In the genomic region with DNA sequence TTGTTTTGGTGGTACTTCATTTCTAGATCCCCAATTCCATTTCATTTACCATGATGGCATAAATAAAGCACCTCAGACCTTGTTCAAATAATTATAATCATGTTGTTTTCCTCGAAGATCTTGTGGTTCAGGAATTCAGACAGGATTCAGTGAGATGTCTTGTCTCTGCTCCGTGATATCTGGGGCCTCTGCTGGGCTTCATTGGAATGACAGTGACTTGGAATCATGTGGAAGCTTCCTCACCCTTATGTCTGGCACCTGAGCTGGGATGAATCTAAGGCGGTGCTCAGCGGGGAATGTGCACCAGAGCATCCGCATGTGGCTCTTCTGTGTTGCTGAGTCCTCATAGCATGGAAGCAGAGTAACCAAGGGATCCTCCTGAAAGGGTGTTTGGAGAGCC, we compare ENCODE assay signal across 20 cellular contexts.
A peak's percentile ranks its signal among the peaks of the same experiment; 100 is the strongest.
DNase-seq lines count a peak whose midpoint lies in the region; FAIRE-seq and TF ChIP-seq lines count a peak whose summit lies in the region.
"Had no signal": no experiment of that assay in that cellular context is flagged by ENCODE, and none has a peak within 500 bp of the region (broad histone marks: within the 10 kb centered on the region; RNA-seq: fewer than 3 reads in every experiment).

No MANE protein-coding gene starts in this region.

- TF ChIP-seq POLR2A in transverse colon (IDR thresholded peaks at IDR 0.05), result no peak

- no peaks in the 10 kb centered on the region for H3K79me2 ChIP-seq in astrocyte (ENCODE audit: insufficient read depth, low read length)

- H3K27ac ChIP-seq in astrocyte (ENCODE audit: low read depth, low read length), result no peak overlapping the region
- no peak overlapping the region for H3K27ac ChIP-seq in transverse colon
- H3K27ac ChIP-seq: Peyer's patch, skin epidermis had no signal

- H3K36me3 Mint-ChIP-seq in astrocyte (ENCODE audit: low read depth, unreplicated experiment), result peaks cover 2% of the 10 kb centered on the region

- intact Hi-C loops in transverse colon (cut with DNase I; ENCODE audit: low total_unique reads), result no loop called here

- FAIRE-seq in HTR-8/SVneo (lab: Jason Lieb, UNC) (no peak), astrocyte (lab: Jason Lieb, UNC) (no peak)
- FAIRE-seq: endometrium had no signal

- H3K4me3 ChIP-seq in astrocyte (ENCODE audit: insufficient read depth, low read depth, low read length) (no peak overlapping the region), transverse colon (no peak overlapping the region)
- H3K4me3 ChIP-seq: Peyer's patch, skin epidermis had no signal

- DNase-seq in AG20443 (ENCODE audit: low spot score) (peak; percentile 32), HTR-8/SVneo (ENCODE audit: insufficient read length, low spot score) (peak; percentile 32), astrocyte (ENCODE audit: low read depth) (no peak), iPS-NIHi11 (ENCODE audit: low spot score) (peak; percentile 12), globus pallidus (ENCODE audit: low spot score) (no peak), Ammon's horn (ENCODE audit: low spot score) (no peak), transverse colon (no peak)
- DNase-seq in activated CD4-positive, alpha-beta T cell treated with anti-CD3 and anti-CD28 coated beads, Interleukin-2, amount 50 U/mL, for 48 hours, result no peak
- DNase-seq: activated CD4-positive, alpha-beta T cell treated with anti-CD3 and anti-CD28 coated beads, Interleukin-2, amount 10 ng/mL, durations not matched to agents 24 days and 14 days; activated T-cell treated with anti-CD3 and anti-CD28 coated beads, Interleukin-2, amount 50 U/mL, for 72 hours; C1 segment of cervical spinal cord; DND-41; NCI-H1694; NCI-H510A treated with DMSO at 0.1 percent for 48 hours; occipital lobe; Peyer's patch; stimulated activated naive CD8-positive, alpha-beta T cell treated with anti-CD3 and anti-CD28 coated beads, Interleukin-15, Interleukin-2, amounts not matched to agents 100 U/mL and 50 U/mL, for 24 hours; T-helper 17 cell had no signal

- no peaks in the 10 kb centered on the region for H3K9me3 ChIP-seq in astrocyte (ENCODE audit: insufficient read depth, low read depth, low read length)
- H3K9me3 ChIP-seq in transverse colon, result no peaks in the 10 kb centered on the region
- H3K9me3 ChIP-seq: Peyer's patch had no signal

- no peak overlapping the region for H3K9ac ChIP-seq in astrocyte (ENCODE audit: low read length)

- no peaks in the 10 kb centered on the region for H3K4me1 ChIP-seq in astrocyte (ENCODE audit: insufficient read depth, low read length)
- no peaks in the 10 kb centered on the region for H3K4me1 ChIP-seq in transverse colon
- H3K4me1 ChIP-seq: Peyer's patch had no signal

- H4K20me1 ChIP-seq in astrocyte (ENCODE audit: insufficient read depth, low read length), result no peaks in the 10 kb centered on the region

- no peak overlapping the region for H3K4me2 ChIP-seq in astrocyte (ENCODE audit: low read length)

- H3K4me1 Mint-ChIP-seq in astrocyte (ENCODE audit: low read depth, unreplicated experiment), result peaks cover 5% of the 10 kb centered on the region
- H3K4me1 Mint-ChIP-seq: activated CD4-positive, alpha-beta T cell treated with anti-CD3 and anti-CD28 coated beads, Interleukin-2, amount 10 ng/mL, durations not matched to agents 24 days and 14 days; T-helper 17 cell had no signal

- H3K4me3 Mint-ChIP-seq in astrocyte (ENCODE audit: unreplicated experiment), result no peak overlapping the region
- H3K4me3 Mint-ChIP-seq: activated CD4-positive, alpha-beta T cell treated with anti-CD3 and anti-CD28 coated beads, Interleukin-2, amount 10 ng/mL, durations not matched to agents 24 days and 14 days; activated T-cell treated with anti-CD3 and anti-CD28 coated beads, Interleukin-2, amount 50 U/mL, for 72 hours; T-helper 17 cell had no signal

- no peaks in the 10 kb centered on the region for H3K27me3 Mint-ChIP-seq in astrocyte (ENCODE audit: low read depth, unreplicated experiment)
- H3K27me3 Mint-ChIP-seq: activated CD4-positive, alpha-beta T cell treated with anti-CD3 and anti-CD28 coated beads, Interleukin-2, amount 10 ng/mL, durations not matched to agents 24 days and 14 days; T-helper 17 cell had no signal

- H3K27me3 ChIP-seq in astrocyte (ENCODE audit: insufficient read depth, low read length) (no peaks in the 10 kb centered on the region), transverse colon (no peaks in the 10 kb centered on the region)
- H3K27me3 ChIP-seq: Peyer's patch had no signal

- WGBS in transverse colon (ENCODE audit: low coverage in 1 of 2), 2 donors, result 40 to 80% methylated on average over 2 to 5 of the region's 5 CpGs

- TF ChIP-seq EP300 in transverse colon (IDR thresholded peaks at IDR 0.05; ENCODE audit: low read depth), result no peak

- H3K9me3 Mint-ChIP-seq in astrocyte (ENCODE audit: unreplicated experiment), result peaks cover 3% of the 10 kb centered on the region
- H3K9me3 Mint-ChIP-seq: activated CD4-positive, alpha-beta T cell treated with anti-CD3 and anti-CD28 coated beads, Interleukin-2, amount 10 ng/mL, durations not matched to agents 24 days and 14 days had no signal

- TF ChIP-seq CTCF in astrocyte (IDR thresholded peaks at IDR 0.05; ENCODE audit: insufficient read depth, low read depth, low read length) (peak; percentile 15), transverse colon (IDR thresholded peaks at IDR 0.05) (no peak)

- no peak overlapping the region for H2AFZ ChIP-seq in astrocyte (ENCODE audit: low read depth, low read length)

- in situ Hi-C loops in transverse colon (cut with MboI; ENCODE audit: low pct_ligation_motif_present in 1 of 4, low pct_unique_long_range_greater_than_20kb in 1 of 4, low sequenced_read_pairs in 3 of 4), result no loop called here

- H3K27ac Mint-ChIP-seq in astrocyte (ENCODE audit: unreplicated experiment), result no peak overlapping the region
- H3K27ac Mint-ChIP-seq: activated CD4-positive, alpha-beta T cell treated with anti-CD3 and anti-CD28 coated beads, Interleukin-2, amount 10 ng/mL, durations not matched to agents 24 days and 14 days; activated T-cell treated with anti-CD3 and anti-CD28 coated beads, Interleukin-2, amount 50 U/mL, for 72 hours; T-helper 17 cell had no signal

- peaks cover 4% of the 10 kb centered on the region for H3K36me3 ChIP-seq in astrocyte (ENCODE audit: insufficient read depth, low read length)
- no peaks in the 10 kb centered on the region for H3K36me3 ChIP-seq in transverse colon
- H3K36me3 ChIP-seq: Peyer's patch had no signal

Comparison
In these comparisons a context has a peak if more than half of its experiments do, and no peak if none do; other contexts are left out.
1. DNase-seq: peak in AG20443 (single experiment), HTR-8/SVneo (single experiment) and iPS-NIHi11 (single experiment); none in astrocyte (single experiment), globus pallidus (single experiment), Ammon's horn (single experiment), activated CD4-positive, alpha-beta T cell treated with anti-CD3 and anti-CD28 coated beads, Interleukin-2, amount 50 U/mL, for 48 hours (0 of 2) and transverse colon (single experiment).